In the genomic region with DNA sequence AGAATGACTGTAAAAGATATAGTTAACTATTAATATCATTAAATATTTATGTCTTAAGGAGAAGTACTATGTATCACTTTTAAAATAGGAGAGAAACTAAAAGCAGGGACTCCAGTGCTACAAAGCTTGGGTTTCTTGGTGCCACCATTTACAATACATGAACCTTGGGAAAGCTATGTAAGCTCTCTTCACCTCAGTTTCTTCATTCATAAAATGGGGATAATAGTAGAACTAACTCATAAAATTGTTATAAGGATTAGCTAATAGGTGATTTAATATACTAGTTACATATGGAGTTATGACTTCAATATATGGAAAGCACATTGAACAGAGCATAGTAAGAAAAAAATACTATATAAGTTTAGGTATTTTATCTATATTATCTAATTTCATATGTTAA, we compare ENCODE assay signal across 12 cellular contexts. TPM values are rescaled to one million over a fixed set of nuclear protein-coding genes. Genes with fewer than 3 reads are reported as not detected.
"Had no signal": no experiment of that assay in that cellular context is flagged by ENCODE, and none has a peak within 500 bp of the region (broad histone marks: within the 10 kb centered on the region; RNA-seq: fewer than 3 reads in every experiment).

No MANE protein-coding gene starts in this region.

- H3K4me3 Mint-ChIP-seq: GM23338, H9, HFFc6 had no signal

- H3K27ac Mint-ChIP-seq: GM23338, H9, HFFc6 had no signal

- H3K4me1 ChIP-seq: HAP-1 had no signal

- H3K9me3 ChIP-seq: HAP-1 had no signal

- H3K4me3 ChIP-seq: GM23248, GM23338, HAP-1 had no signal

- H3K27ac ChIP-seq: GM23248 had no signal

- H3K36me3 ChIP-seq: HAP-1 had no signal

- DNase-seq: GM23248, GOT3, H7, H9, HCEC 1CT, HFFc6 had no signal

- H3K9ac ChIP-seq: GM23248 had no signal

- H3K4me2 ChIP-seq: GM23338 had no signal

- ATAC-seq: GM23338, HCT116 had no signal

- FAIRE-seq: H1, H54 had no signal

RNA-seq across cellular contexts. Expression of a gene that starts 23.7 kb away (rescaled TPM):
- total RNA-seq: GM23338, H1, H7, H9 had no signal
- polyA plus RNA-seq: GM23338, H1 had no signal

RNA-seq across cellular contexts. Expression of a gene that starts 33.0 kb away (rescaled TPM):
- total RNA-seq: GM23338, H1, H4, H7, H9 had no signal
- polyA plus RNA-seq: GM23338, H1 had no signal
